11 cellular contexts compared by ENCODE assay signal in genomic region chr3:159928692-159929091, GRCh38. TPM values are rescaled to one million over a fixed set of nuclear protein-coding genes. Genes with fewer than 3 reads are reported as not detected.
DNase-seq lines count a peak whose midpoint lies in the region; ATAC-seq, FAIRE-seq and TF ChIP-seq lines count a peak whose summit lies in the region.
"Had no signal": no experiment of that assay in that cellular context is flagged by ENCODE, and none has a peak within 500 bp of the region (broad histone marks: within the 10 kb centered on the region; RNA-seq: fewer than 3 reads in every experiment).

No MANE protein-coding gene starts in this region.

- peaks cover 2% of the 10 kb centered on the region for H3K4me1 Mint-ChIP-seq in endodermal cell

- intact Hi-C loops in tibial artery (cut with DNase I; ENCODE audit: low total_unique reads): no loop called here

- WGBS in endodermal cell (ENCODE audit: insufficient coverage in 1 of 2, insufficient read length in 1 of 2), 2 experiments: 96 to 97% methylated on average over 6 of the region's 6 CpGs

- no peak for ATAC-seq in HG03521 (IDR thresholded peaks at IDR 0.05; ENCODE audit: unreplicated experiment)

- H3K4me3 Mint-ChIP-seq in endodermal cell: no peak overlapping the region
- H3K4me3 Mint-ChIP-seq: stimulated activated effector memory CD8-positive, alpha-beta T cell treated with anti-CD3 and anti-CD28 coated beads, Interleukin-12 subunit alpha, Interleukin-12 subunit beta, amount 100 ng/mL, for 72 hours had no signal

- no peaks in the 10 kb centered on the region for H4K20me1 ChIP-seq in keratinocyte (ENCODE audit: control insufficient read depth, extremely low read depth, insufficient read depth, low read length)

- peak overlapping the region; percentile 71 for H2AFZ ChIP-seq in keratinocyte (ENCODE audit: control insufficient read depth, low read length)

- H3K9me3 ChIP-seq in keratinocyte (ENCODE audit: control insufficient read depth, low read depth, low read length) (no peaks in the 10 kb centered on the region), tibial artery (peaks cover 0 to 1% (median under 1%) of the 10 kb centered on the region in 3 donors), endodermal cell (ENCODE audit: control insufficient read depth, low read length) (peaks cover 4% of the 10 kb centered on the region)

- H3K27ac ChIP-seq in keratinocyte (ENCODE audit: control insufficient read depth, insufficient read depth, low read length): peak overlapping the region; percentile 51
- peak overlapping the region; percentile 45 to 53 for H3K27ac ChIP-seq in tibial artery
- H3K27ac ChIP-seq in endodermal cell (ENCODE audit: low read depth, low read length): no peak overlapping the region

- DNase-seq in NOMO-1 treated with DMSO at 0.1 percent for 48 hours (lab: John Stamatoyannopoulos, UW; ENCODE audit: unreplicated experiment): peak; percentile 47
- DNase-seq in NOMO-1 treated with dmso at 0.1 percent for 144 hours (lab: John Stamatoyannopoulos, UW; ENCODE audit: unreplicated experiment): no peak
- peak; percentile 45 for DNase-seq in amniotic stem cell (lab: John Stamatoyannopoulos, UW)
- peak; percentile 87 for DNase-seq in keratinocyte (ENCODE audit: low read depth, low spot score)
- no peak for DNase-seq in tibial artery
- no peak for DNase-seq in cerebellar nuclear complex (lab: John Stamatoyannopoulos, UW)
- DNase-seq in endodermal cell: no peak
- DNase-seq: activated T-cell treated with anti-CD3 and anti-CD28 coated beads, Interleukin-2, amount 50 U/mL, for 48 hours had no signal

- no peaks in the 10 kb centered on the region for H3K79me2 ChIP-seq in keratinocyte (ENCODE audit: control insufficient read depth, insufficient read depth, low read length)

- H3K4me2 ChIP-seq in keratinocyte (ENCODE audit: control insufficient read depth, extremely low read depth, insufficient read depth, low read depth, low read length): peak overlapping the region; percentile 59

- H3K36me3 Mint-ChIP-seq in endodermal cell (ENCODE audit: low read depth): no peaks in the 10 kb centered on the region
- H3K36me3 Mint-ChIP-seq: stimulated activated effector memory CD8-positive, alpha-beta T cell treated with anti-CD3 and anti-CD28 coated beads, Interleukin-12 subunit alpha, Interleukin-12 subunit beta, amount 100 ng/mL, for 72 hours had no signal

- no peak for TF ChIP-seq CTCF in keratinocyte (optimal IDR thresholded peaks at IDR 0.05 in 1 of 3, IDR thresholded peaks at IDR 0.05 in 1 of 3, conservative IDR thresholded peaks at IDR 0.05 in 1 of 3; ENCODE audit: extremely low read depth in 1 of 3, insufficient read depth in 2 of 3, low read length in 3 of 3)
- TF ChIP-seq CTCF in tibial artery (IDR thresholded peaks at IDR 0.05): no peak
- no peak for TF ChIP-seq CTCF in endodermal cell (conservative IDR thresholded peaks at IDR 0.05)

- peaks cover 26% of the 10 kb centered on the region for H3K4me1 ChIP-seq in keratinocyte (ENCODE audit: control insufficient read depth, extremely low read depth, insufficient read depth, low read length)
- peaks cover 0 to 30% (median 12%) of the 10 kb centered on the region in 4 donors for H3K4me1 ChIP-seq in tibial artery
- H3K4me1 ChIP-seq in endodermal cell (ENCODE audit: control insufficient read depth, insufficient read depth, low read length): peaks cover 4% of the 10 kb centered on the region

- no peak overlapping the region for H3K27ac Mint-ChIP-seq in endodermal cell
- H3K27ac Mint-ChIP-seq: stimulated activated effector memory CD8-positive, alpha-beta T cell treated with anti-CD3 and anti-CD28 coated beads, Interleukin-12 subunit alpha, Interleukin-12 subunit beta, amount 100 ng/mL, for 72 hours had no signal

- peaks cover 21% of the 10 kb centered on the region for H3K9me3 Mint-ChIP-seq in endodermal cell
- H3K9me3 Mint-ChIP-seq: stimulated activated effector memory CD8-positive, alpha-beta T cell treated with anti-CD3 and anti-CD28 coated beads, Interleukin-12 subunit alpha, Interleukin-12 subunit beta, amount 100 ng/mL, for 72 hours had no signal

- FAIRE-seq in keratinocyte (lab: Jason Lieb, UNC): peak; percentile 85
- FAIRE-seq: A204.1 had no signal

- H3K27me3 Mint-ChIP-seq in endodermal cell (ENCODE audit: insufficient read depth): no peaks in the 10 kb centered on the region

- dilution Hi-C loops in keratinocyte (cut with MboI; ENCODE audit: extremely low pct_ligation_motif_present, low sequenced_read_pairs): no loop called here

- H3K27me3 ChIP-seq in keratinocyte (ENCODE audit: control insufficient read depth, extremely low read depth, insufficient read depth, low read length): no peaks in the 10 kb centered on the region
- H3K27me3 ChIP-seq in tibial artery: no peaks in the 10 kb centered on the region
- H3K27me3 ChIP-seq in endodermal cell (ENCODE audit: control insufficient read depth, insufficient read depth, low read length, poor library complexity, severe bottlenecking): no peaks in the 10 kb centered on the region

- H3K36me3 ChIP-seq in keratinocyte (ENCODE audit: control insufficient read depth in 2 of 2, extremely low read depth in 1 of 2, insufficient read depth in 2 of 2, low read length in 2 of 2) (no peaks in the 10 kb centered on the region), tibial artery (no peaks in the 10 kb centered on the region), endodermal cell (ENCODE audit: control insufficient read depth, insufficient read depth, low read length) (no peaks in the 10 kb centered on the region)

- no peaks in the 10 kb centered on the region for H3K9me1 ChIP-seq in keratinocyte (ENCODE audit: control insufficient read depth, extremely low read depth, insufficient read depth, low read length)

- no peak overlapping the region for H3K4me3 ChIP-seq in keratinocyte (ENCODE audit: control insufficient read depth in 2 of 3, extremely low read depth in 1 of 3, insufficient read depth in 2 of 3, low read depth in 1 of 3, low read length in 3 of 3)
- H3K4me3 ChIP-seq in tibial artery: no peak overlapping the region
- H3K4me3 ChIP-seq in endodermal cell (ENCODE audit: low read length): no peak overlapping the region

- H3K9ac ChIP-seq in keratinocyte (ENCODE audit: control insufficient read depth, extremely low read depth, insufficient read depth, low read length) (peak overlapping the region; percentile 19), endodermal cell (ENCODE audit: extremely low read depth, low read length, poor library complexity, severe bottlenecking) (no peak overlapping the region)

RNA-seq across cellular contexts. Expression of gene IL12A, which starts 59.9 kb away (rescaled TPM):
- 0.15 to 0.54 TPM (median 0.42 TPM) in 3 replicates for polyA plus RNA-seq in keratinocyte
- polyA plus RNA-seq in keratinocyte (2011; ENCODE audit: low read depth): not detected
- 0.38 and 0.67 TPM in 2 replicates for polyA plus RNA-seq in keratinocyte (2011; cell fraction: cytosol; rRNA removed)
- polyA plus RNA-seq in keratinocyte (2011; cell fraction: nucleus; rRNA removed): 1.0 and 1.4 TPM in 2 replicates
- 0.21 TPM in 1 of 2 replicates, not detected in the other for polyA plus RNA-seq in keratinocyte (2012; ENCODE audit: low replicate concordance)
- 0.30 TPM in 1 of 3 replicates, not detected in the others for polyA minus RNA-seq in keratinocyte
- not detected for polyA minus RNA-seq in keratinocyte (2011; cell fraction: cytosol; rRNA and poly(A)+ RNA removed)
- not detected in 2 replicates for polyA minus RNA-seq in keratinocyte (2011; cell fraction: nucleus; rRNA and poly(A)+ RNA removed)
- not detected for total RNA-seq in endodermal cell
- polyA plus RNA-seq in endodermal cell (2013, experiment 1 of 2): 0.39 TPM
- polyA plus RNA-seq in endodermal cell (2013, experiment 2 of 2): 0.29 TPM

Comparison
In these comparisons a context has a peak if more than half of its experiments do, and no peak if none do; other contexts are left out.
1. DNase-seq: peak in NOMO-1 treated with DMSO at 0.1 percent for 48 hours (single experiment), amniotic stem cell (single experiment) and keratinocyte (single experiment); none in NOMO-1 treated with dmso at 0.1 percent for 144 hours (single experiment), tibial artery (0 of 2), cerebellar nuclear complex (0 of 2) and endodermal cell (single experiment).